1 cellular context compared by ENCODE assay signal in genomic region chr20:62305765-62306431, GRCh38.
TF ChIP-seq lines count a peak whose summit lies in the region.

No MANE protein-coding gene starts in this region.

TF ChIP-seq in K562, 482 proteins besides CTCF, POLR2A, EP300 and RAD21 (continued from another document):
- TF ChIP-seq, protein P1, sequence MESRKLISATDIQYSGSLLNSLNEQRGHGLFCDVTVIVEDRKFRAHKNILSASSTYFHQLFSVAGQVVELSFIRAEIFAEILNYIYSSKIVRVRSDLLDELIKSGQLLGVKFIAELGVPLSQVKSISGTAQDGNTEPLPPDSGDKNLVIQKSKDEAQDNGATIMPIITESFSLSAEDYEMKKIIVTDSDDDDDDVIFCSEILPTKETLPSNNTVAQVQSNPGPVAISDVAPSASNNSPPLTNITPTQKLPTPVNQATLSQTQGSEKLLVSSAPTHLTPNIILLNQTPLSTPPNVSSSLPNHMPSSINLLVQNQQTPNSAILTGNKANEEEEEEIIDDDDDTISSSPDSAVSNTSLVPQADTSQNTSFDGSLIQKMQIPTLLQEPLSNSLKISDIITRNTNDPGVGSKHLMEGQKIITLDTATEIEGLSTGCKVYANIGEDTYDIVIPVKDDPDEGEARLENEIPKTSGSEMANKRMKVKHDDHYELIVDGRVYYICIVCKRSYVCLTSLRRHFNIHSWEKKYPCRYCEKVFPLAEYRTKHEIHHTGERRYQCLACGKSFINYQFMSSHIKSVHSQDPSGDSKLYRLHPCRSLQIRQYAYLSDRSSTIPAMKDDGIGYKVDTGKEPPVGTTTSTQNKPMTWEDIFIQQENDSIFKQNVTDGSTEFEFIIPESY (CRISPR knock-in tag; IDR thresholded peaks at IDR 0.05): peak; percentile 95
- TF ChIP-seq, protein P2, sequence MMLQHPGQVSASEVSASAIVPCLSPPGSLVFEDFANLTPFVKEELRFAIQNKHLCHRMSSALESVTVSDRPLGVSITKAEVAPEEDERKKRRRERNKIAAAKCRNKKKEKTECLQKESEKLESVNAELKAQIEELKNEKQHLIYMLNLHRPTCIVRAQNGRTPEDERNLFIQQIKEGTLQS (IDR thresholded peaks at IDR 0.05): 0 out of 2 replicates have a peak, but pooled peaks have one; percentile 12
- TF ChIP-seq, protein P2 (CRISPR knock-in tag; conservative IDR thresholded peaks at IDR 0.05): no peak
- TF ChIP-seq BHLHE40 (IDR thresholded peaks at IDR 0.05; ENCODE audit: low read length) (0 out of 2 replicates have a peak, but pooled peaks have one; percentile 16), RBM22 (IDR thresholded peaks at IDR 0.05; ENCODE audit: low read depth, low read length, poor library complexity, severe bottlenecking) (peak; percentile 56), RBFOX2 (IDR thresholded peaks at IDR 0.05; ENCODE audit: low read depth, low read length) (peak; percentile 11; the same call in 1 of the 2 replicates), TARDBP (IDR thresholded peaks at IDR 0.05) (no peak)
